1 cellular context compared by ENCODE assay signal in genomic region chr16:4270091-4270490, GRCh38.
TF ChIP-seq lines count a peak whose summit lies in the region.

No MANE protein-coding gene starts in this region.

TF ChIP-seq in H1, 55 proteins besides CTCF, POLR2A, EP300 and RAD21:
- TF ChIP-seq RBBP5 (IDR thresholded peaks at IDR 0.05; ENCODE audit: borderline replicate concordance, low read depth, low read length) (no peak), GTF2F1 (IDR thresholded peaks at IDR 0.05; ENCODE audit: borderline replicate concordance, low read depth, low read length) (no peak), SIRT6 (IDR thresholded peaks at IDR 0.05; ENCODE audit: low read length) (no peak), SIN3A (conservative IDR thresholded peaks at IDR 0.05 in 1 of 2, IDR thresholded peaks at IDR 0.05 in 1 of 2; ENCODE audit: low read depth in 1 of 2, low read length in 2 of 2) (no peak), BACH1 (IDR thresholded peaks at IDR 0.05; ENCODE audit: low read length) (no peak), MAX (IDR thresholded peaks at IDR 0.05) (no peak), EGR1 (IDR thresholded peaks at IDR 0.05; ENCODE audit: borderline replicate concordance, low read depth, low read length) (no peak), ATF2 (IDR thresholded peaks at IDR 0.05; ENCODE audit: low read length) (no peak), TAF7 (optimal IDR thresholded peaks at IDR 0.05; ENCODE audit: borderline replicate concordance, low read depth, low read length) (no peak), PHF8 (conservative IDR thresholded peaks at IDR 0.05; ENCODE audit: low read depth, low read length) (no peak), MAFK (IDR thresholded peaks at IDR 0.05; ENCODE audit: low read depth, low read length) (no peak), USF2 (IDR thresholded peaks at IDR 0.05; ENCODE audit: low read length) (no peak), SUZ12 (IDR thresholded peaks at IDR 0.05; ENCODE audit: low read length) (no peak), CEBPB (IDR thresholded peaks at IDR 0.05; ENCODE audit: low read depth, low read length) (no peak), SRF (IDR thresholded peaks at IDR 0.05; ENCODE audit: low read depth, low read length) (no peak)
